ENCODE assay signal across 22 cellular contexts in the genomic region with DNA sequence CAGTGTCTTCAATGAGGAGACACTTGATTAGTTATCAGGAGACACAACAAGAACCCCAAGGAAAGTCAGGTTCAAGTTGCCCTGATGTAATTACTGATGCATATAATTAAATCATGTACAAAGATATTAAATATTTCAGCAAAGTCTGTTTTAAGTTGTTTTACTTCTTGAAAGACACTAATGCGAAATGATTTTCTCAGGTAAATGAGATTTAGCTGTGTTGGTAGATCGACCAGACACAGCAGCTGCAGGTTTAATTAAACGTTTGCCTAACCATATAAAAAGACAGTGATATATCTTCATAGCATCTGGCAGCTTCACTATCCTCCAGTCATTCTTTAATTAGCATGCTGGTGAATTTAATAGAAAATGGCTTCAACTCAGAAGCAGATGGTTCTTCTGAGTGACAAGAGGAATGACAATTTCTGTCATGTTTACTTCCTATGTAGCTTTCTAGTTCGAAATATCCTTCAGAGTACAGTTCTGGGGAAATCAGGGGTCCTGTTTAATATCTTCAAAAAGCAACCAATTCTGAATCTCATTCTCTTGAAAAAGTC.
DNase-seq lines count a peak whose midpoint lies in the region; ATAC-seq and TF ChIP-seq lines count a peak whose summit lies in the region.
"Had no signal": no experiment of that assay in that cellular context is flagged by ENCODE, and none has a peak within 500 bp of the region (broad histone marks: within the 10 kb centered on the region; RNA-seq: fewer than 3 reads in every experiment).

No MANE protein-coding gene starts in this region.

- no peaks in the 10 kb centered on the region for H3K36me3 Mint-ChIP-seq in brain
- H3K36me3 Mint-ChIP-seq: memory B cell had no signal

- peak overlapping the region in 1 of 5 experiments; percentile 14 for H3K4me3 Mint-ChIP-seq in brain
- H3K4me3 Mint-ChIP-seq: activated CD4-positive, alpha-beta T cell treated with anti-CD3 and anti-CD28 coated beads for 36 hours; activated T-cell treated with anti-CD3 and anti-CD28 coated beads, Interleukin-2, amount 50 U/mL, for 4 hours; HFFc6; memory B cell; T-helper 17 cell had no signal

- no peak for TF ChIP-seq CTCF in brain (conservative IDR thresholded peaks at IDR 0.05)

- peaks cover 55% of the 10 kb centered on the region for H3K4me1 Mint-ChIP-seq in brain
- H3K4me1 Mint-ChIP-seq: activated CD4-positive, alpha-beta T cell treated with anti-CD3 and anti-CD28 coated beads for 36 hours; memory B cell; T-helper 17 cell had no signal

- peak overlapping the region in 4 of 5 experiments; percentile 60 to 77 (median 72) for H3K27ac Mint-ChIP-seq in brain
- H3K27ac Mint-ChIP-seq: activated CD4-positive, alpha-beta T cell treated with anti-CD3 and anti-CD28 coated beads for 36 hours; HFFc6; memory B cell; T-helper 17 cell had no signal

- peaks cover 0 to 5% (median under 1%) of the 10 kb centered on the region in 5 experiments for H3K9me3 Mint-ChIP-seq in brain
- H3K9me3 Mint-ChIP-seq: activated T-cell treated with anti-CD3 and anti-CD28 coated beads, Interleukin-2, amount 50 U/mL, for 4 hours; HFFc6; memory B cell had no signal

- ATAC-seq in GM21367 (IDR thresholded peaks at IDR 0.05; ENCODE audit: unreplicated experiment) (no peak), HG03432 (IDR thresholded peaks at IDR 0.05; ENCODE audit: unreplicated experiment) (no peak), GM21717 (IDR thresholded peaks at IDR 0.05; ENCODE audit: unreplicated experiment) (no peak), GM18870 (IDR thresholded peaks at IDR 0.05; ENCODE audit: unreplicated experiment) (no peak)
- ATAC-seq: activated CD4-positive, alpha-beta T cell treated with anti-CD3 and anti-CD28 coated beads for 36 hours; activated T-cell treated with anti-CD3 and anti-CD28 coated beads, Interleukin-2, amount 50 U/mL, for 4 hours; esophagus mucosa; foreskin keratinocyte; K562; left colon; T-helper 17 cell had no signal

- DNase-seq in DMS 273 (lab: John Stamatoyannopoulos, UW; ENCODE audit: unreplicated experiment) (peak; percentile 68), NCI-H146 (lab: John Stamatoyannopoulos, UW) (peak; percentile 61), NCI-H446 treated with DMSO at 0.1 percent for 48 hours (lab: John Stamatoyannopoulos, UW) (peak; percentile 41)
- DNase-seq: activated CD4-positive, alpha-beta T cell treated with anti-CD3 and anti-CD28 coated beads for 36 hours; activated T-cell treated with anti-CD3 and anti-CD28 coated beads, Interleukin-2, amount 50 U/mL, for 4 hours; Calu3; foreskin keratinocyte; HFFc6; left colon; MM.1S; Peyer's patch; SJCRH30; stomach; T-helper 17 cell had no signal

- no peaks in the 10 kb centered on the region for H3K27me3 Mint-ChIP-seq in brain
